Comparison of ENCODE assay signal across 22 cellular contexts in genomic region chr7:44709945-44710596, GRCh38. TPM values are rescaled to one million over a fixed set of nuclear protein-coding genes. Genes with fewer than 3 reads are reported as not detected.
A peak's percentile ranks its signal among the peaks of the same experiment; 100 is the strongest.
DNase-seq lines count a peak whose midpoint lies in the region; ATAC-seq, FAIRE-seq and TF ChIP-seq lines count a peak whose summit lies in the region.
"Had no signal": no experiment of that assay in that cellular context is flagged by ENCODE, and none has a peak within 500 bp of the region (broad histone marks: within the 10 kb centered on the region; RNA-seq: fewer than 3 reads in every experiment).

No MANE protein-coding gene starts in this region.

- H4K20me1 ChIP-seq in MM.1S (ENCODE audit: insufficient read depth, low read length) = no peaks in the 10 kb centered on the region

- H2AFZ ChIP-seq in MM.1S (ENCODE audit: low read length) = no peak overlapping the region

- H3K4me2 ChIP-seq in MM.1S (ENCODE audit: low read depth, low read length) = no peak overlapping the region
- H3K4me2 ChIP-seq: KMS-11 had no signal

- intact Hi-C loops in left ventricle myocardium inferior (cut with micrococcal nuclease) = no loop called here
- intact Hi-C loops in Right ventricle myocardium superior (cut with DNase I) = no loop called here
- intact Hi-C loops in kidney (cut with DNase I) = no loop called here

- POLR2A ChIA-PET in T-cell (lab: Charles Lee) = interaction anchor here (0.5 kb wide), 2 partner anchors 58 to 442 kb away, joined by 4 to 10 read pairs; no protein-coding TSS in a partner anchor

- no peak for FAIRE-seq in kidney (lab: Jason Lieb, UNC)
- FAIRE-seq: astrocyte, endometrium, GM18507, small intestine had no signal

- ATAC-seq in Right ventricle myocardium superior (ENCODE audit: poor library complexity) (no peak), T-cell (replicated peaks in 1 of 4) (peak in 1 of 4 experiments; percentile 7), HG02759 (IDR thresholded peaks at IDR 0.05; ENCODE audit: unreplicated experiment) (no peak)
- ATAC-seq in stimulated activated naive CD8-positive, alpha-beta T cell treated with anti-CD3 and anti-CD28 coated beads, Interleukin-15, amount 100 ng/mL, for 72 hours = no peak

- H3K27me3 ChIP-seq in left ventricle myocardium inferior (ENCODE audit: low read depth) = no peaks in the 10 kb centered on the region
- no peaks in the 10 kb centered on the region for H3K27me3 ChIP-seq in MM.1S (replicated peaks; ENCODE audit: insufficient read depth, low read length)
- H3K27me3 ChIP-seq: colonic mucosa had no signal

- H3K4me1 ChIP-seq in left ventricle myocardium inferior = peaks cover 34% of the 10 kb centered on the region
- H3K4me1 ChIP-seq in mesodermal cell (ENCODE audit: control insufficient read depth, insufficient read depth, low read length, poor library complexity, severe bottlenecking) = peaks cover 14% of the 10 kb centered on the region
- H3K4me1 ChIP-seq in kidney (ENCODE audit: control insufficient read depth in 1 of 2, insufficient read depth in 1 of 2, low read depth in 1 of 2, low read length in 2 of 2) = no peaks in the 10 kb centered on the region
- H3K4me1 ChIP-seq in MM.1S (ENCODE audit: low read length) = no peaks in the 10 kb centered on the region
- H3K4me1 ChIP-seq: colonic mucosa had no signal

- no peaks in the 10 kb centered on the region for H3K9me3 Mint-ChIP-seq in T-cell
- H3K9me3 Mint-ChIP-seq in stimulated activated naive CD8-positive, alpha-beta T cell treated with anti-CD3 and anti-CD28 coated beads, Interleukin-15, amount 100 ng/mL, for 72 hours = no peaks in the 10 kb centered on the region

- H3K4me3 ChIP-seq in left ventricle myocardium inferior (no peak overlapping the region), mesodermal cell (ENCODE audit: extremely low read depth, insufficient read depth, low read length, poor library complexity, severe bottlenecking) (no peak overlapping the region), kidney (ENCODE audit: low read length in 2 of 2) (no peak overlapping the region), MM.1S (ENCODE audit: low read length) (no peak overlapping the region)
- H3K4me3 ChIP-seq: colonic mucosa, lung had no signal

- TF ChIP-seq CTCF in left ventricle myocardium inferior (IDR thresholded peaks at IDR 0.05; ENCODE audit: borderline replicate concordance) (no peak), kidney (IDR thresholded peaks at IDR 0.05; ENCODE audit: borderline replicate concordance, extremely low read depth, insufficient read depth) (no peak), MM.1S (IDR thresholded peaks at IDR 0.05; ENCODE audit: low read length) (no peak)

- no peak overlapping the region for H3K9ac ChIP-seq in kidney (ENCODE audit: low read length in 2 of 2)
- H3K9ac ChIP-seq in MM.1S (ENCODE audit: low read length) = no peak overlapping the region
- H3K9ac ChIP-seq: KMS-11 had no signal

- CTCF ChIA-PET in T-cell (lab: Charles Lee) = no interaction called here

- WGBS in mesodermal cell (ENCODE audit: insufficient coverage in 2 of 2), 2 experiments = 93 to 94% methylated on average over 10 of the region's 10 CpGs

- H3K9me2 ChIP-seq in MM.1S (replicated peaks; ENCODE audit: insufficient read depth, low read length) = no peaks in the 10 kb centered on the region

- H3K4me3 Mint-ChIP-seq in T-cell = no peak overlapping the region
- peak overlapping the region in 1 of 2 donors; percentile 1 for H3K4me3 Mint-ChIP-seq in stimulated activated naive CD8-positive, alpha-beta T cell treated with anti-CD3 and anti-CD28 coated beads, Interleukin-15, amount 100 ng/mL, for 72 hours

- H3K27me3 Mint-ChIP-seq in T-cell = no peaks in the 10 kb centered on the region
- H3K27me3 Mint-ChIP-seq in stimulated activated naive CD8-positive, alpha-beta T cell treated with anti-CD3 and anti-CD28 coated beads, Interleukin-15, amount 100 ng/mL, for 72 hours = no peaks in the 10 kb centered on the region

- H3K27ac ChIP-seq in left ventricle myocardium inferior (replicated peaks) (peak overlapping the region; percentile 7), mesodermal cell (ENCODE audit: low read depth, low read length, severe bottlenecking) (peak overlapping the region; percentile 19), kidney (ENCODE audit: low read depth in 2 of 2, low read length in 2 of 2) (no peak overlapping the region), MM.1S (ENCODE audit: low read length) (no peak overlapping the region)
- H3K27ac ChIP-seq: colonic mucosa, KMS-11, WERI-Rb-1 had no signal

- H3K36me3 Mint-ChIP-seq in T-cell = peaks cover 24% of the 10 kb centered on the region

- peaks cover 7 to 23% (median 12%) of the 10 kb centered on the region in 3 donors for H3K4me1 Mint-ChIP-seq in T-cell
- H3K4me1 Mint-ChIP-seq in stimulated activated naive CD8-positive, alpha-beta T cell treated with anti-CD3 and anti-CD28 coated beads, Interleukin-15, amount 100 ng/mL, for 72 hours = peaks cover 9% of the 10 kb centered on the region

- H3F3A ChIP-seq in MM.1S (ENCODE audit: insufficient read depth, low read length) = no peaks in the 10 kb centered on the region

- H3K36me3 ChIP-seq in left ventricle myocardium inferior (peaks cover 45% of the 10 kb centered on the region), mesodermal cell (ENCODE audit: control insufficient read depth, insufficient read depth, low read length) (peaks cover 27% of the 10 kb centered on the region), kidney (ENCODE audit: control insufficient read depth in 1 of 2, insufficient read depth in 2 of 2, low read length in 2 of 2) (peaks cover 11 to 20% of the 10 kb centered on the region in 2 donors), MM.1S (replicated peaks; ENCODE audit: insufficient read depth, low read length) (no peaks in the 10 kb centered on the region)

- H3K9me3 ChIP-seq in left ventricle myocardium inferior (replicated peaks) (no peaks in the 10 kb centered on the region), mesodermal cell (ENCODE audit: control insufficient read depth, low read length) (no peaks in the 10 kb centered on the region), kidney (ENCODE audit: control insufficient read depth in 1 of 2, low read length in 2 of 2) (no peaks in the 10 kb centered on the region), MM.1S (replicated peaks; ENCODE audit: insufficient read depth, low read length) (no peaks in the 10 kb centered on the region)
- H3K9me3 ChIP-seq: colonic mucosa had no signal

- no peak for DNase-seq in left ventricle myocardium inferior
- no peak for DNase-seq in Right ventricle myocardium superior
- no peak for DNase-seq in T-cell
- DNase-seq in stimulated activated naive CD8-positive, alpha-beta T cell treated with anti-CD3 and anti-CD28 coated beads, Interleukin-15, amount 100 ng/mL, for 72 hours = no peak
- no peak for DNase-seq in kidney
- no peak for DNase-seq in MM.1S
- DNase-seq: activated naive CD4-positive, alpha-beta T cell treated with Interleukin-2 at 50 U/mL for 16 hours; colonic mucosa; NCI-H1092; NCI-H2081; NCI-H524; small intestine; stimulated activated CD4-positive, alpha-beta T cell treated with anti-CD3 and anti-CD28 coated beads, Interleukin-4, amount 100 ng/mL, for 24 hours; T-helper 1 cell; WERI-Rb-1 had no signal

- peak overlapping the region; percentile 23 to 39 for H3K27ac Mint-ChIP-seq in T-cell
- peak overlapping the region; percentile 24 to 57 for H3K27ac Mint-ChIP-seq in stimulated activated naive CD8-positive, alpha-beta T cell treated with anti-CD3 and anti-CD28 coated beads, Interleukin-15, amount 100 ng/mL, for 72 hours

- no peaks in the 10 kb centered on the region for H3K79me2 ChIP-seq in MM.1S (ENCODE audit: low read length)

RNA-seq across cellular contexts. Expression of gene ZMIZ2, which starts 38.6 kb away (rescaled TPM):
- total RNA-seq in left ventricle myocardium inferior = 62.7 TPM
- total RNA-seq in Right ventricle myocardium superior = 54.1 TPM
- 100 to 1,000 TPM; 112 to 172 (median 145) TPM for total RNA-seq in T-cell
- 41.6 TPM for polyA plus RNA-seq in mesodermal cell (2013, experiment 1 of 2)
- polyA plus RNA-seq in mesodermal cell (2013, experiment 2 of 2) = 33.6 TPM
- total RNA-seq in kidney = 127 TPM
- polyA plus RNA-seq in kidney (ENCODE audit: insufficient read depth, low read depth, low replicate concordance) = 30.5 TPM

Comparison
In these comparisons a context has a peak if more than half of its experiments do, and no peak if none do; other contexts are left out.
1. H3K27ac ChIP-seq: peak in left ventricle myocardium inferior (single experiment) and mesodermal cell (single experiment); none in kidney (0 of 2) and MM.1S (single experiment).